ENCODE assay signal across 8 cellular contexts in genomic region chr13:97911311-97912138, GRCh38. TPM values are rescaled to one million over a fixed set of nuclear protein-coding genes. Genes with fewer than 3 reads are reported as not detected.
DNase-seq lines count a peak whose midpoint lies in the region; ATAC-seq and TF ChIP-seq lines count a peak whose summit lies in the region.

No MANE protein-coding gene starts in this region.

- no peaks in the 10 kb centered on the region for H3K4me1 ChIP-seq in aorta (ENCODE audit: control insufficient read depth in 1 of 2, insufficient read depth in 2 of 2, low read length in 2 of 2)

- peak; percentile 44 for TF ChIP-seq CTCF in astrocyte of the spinal cord (IDR thresholded peaks at IDR 0.05; ENCODE audit: low read depth, low read length)

- peaks cover 7% of the 10 kb centered on the region for H3K9me3 ChIP-seq in aorta (ENCODE audit: control insufficient read depth, low read length)

- ATAC-seq in HG03565 (IDR thresholded peaks at IDR 0.05; ENCODE audit: unreplicated experiment) (peak; percentile 60), aorta (ENCODE audit: low FRiP score) (no peak), GM18520 (IDR thresholded peaks at IDR 0.05; ENCODE audit: unreplicated experiment) (no peak)

- no peaks in the 10 kb centered on the region for H3K36me3 ChIP-seq in aorta (ENCODE audit: control insufficient read depth in 1 of 2, insufficient read depth in 2 of 2, low read length in 1 of 2)

- in situ Hi-C loops in astrocyte of the spinal cord (cut with HindIII; ENCODE audit: low sequenced_read_pairs) = no loop called here

- H3K27me3 ChIP-seq in aorta (ENCODE audit: control insufficient read depth in 1 of 2, insufficient read depth in 2 of 2, low read length in 1 of 2) = peaks cover 0 to 1% of the 10 kb centered on the region in 2 donors

- no peak overlapping the region for H3K27ac ChIP-seq in aorta (ENCODE audit: low read depth in 1 of 2, low read length in 2 of 2)

- WGBS in aorta, 2 donors = 29 to 34% methylated on average over 7 of the region's 7 CpGs

- intact Hi-C loops in aorta (cut with DNase I) = no loop called here

- peak; percentile 21 for DNase-seq in stimulated activated CD4-positive, alpha-beta T cell treated with anti-CD3 and anti-CD28 coated beads, Interleukin-15, amount 100 ng/mL, for 24 hours
- no peak for DNase-seq in stimulated activated CD4-positive, alpha-beta T cell treated with anti-CD3 and anti-CD28 coated beads, Interleukin-4, amount 100 ng/mL, for 1 hour
- DNase-seq in astrocyte of the spinal cord (ENCODE audit: low read depth, low spot score) (peak; percentile 27), renal cortical epithelial cell (ENCODE audit: low read depth) (peak; percentile 3), aorta (no peak), HuH-7.5 (ENCODE audit: low spot score) (no peak)

- H3K4me3 ChIP-seq in astrocyte of the spinal cord (ENCODE audit: low read depth, low read length) (no peak overlapping the region), aorta (ENCODE audit: low read length in 2 of 2) (no peak overlapping the region)

RNA-seq across cellular contexts. Expression of gene IPO5, which starts 42.0 kb away (rescaled TPM):
- total RNA-seq in renal cortical epithelial cell (128 and 161 TPM in 2 replicates), aorta (100 to 1,000 TPM in 1 of 2 donors, 10 to 100 TPM in 1; 97.3 to 128 TPM)
- 10 to 100 TPM; 35.6 to 52.8 TPM for polyA plus RNA-seq in aorta

Comparison
In these comparisons a context has a peak if more than half of its experiments do, and no peak if none do; other contexts are left out.
1. DNase-seq: peak in stimulated activated CD4-positive, alpha-beta T cell treated with anti-CD3 and anti-CD28 coated beads, Interleukin-15, amount 100 ng/mL, for 24 hours (single experiment), astrocyte of the spinal cord (single experiment) and renal cortical epithelial cell (single experiment); none in stimulated activated CD4-positive, alpha-beta T cell treated with anti-CD3 and anti-CD28 coated beads, Interleukin-4, amount 100 ng/mL, for 1 hour (single experiment), aorta (0 of 2) and HuH-7.5 (single experiment).